17 cellular contexts compared by ENCODE assay signal in genomic region chr6:144152334-144152900, GRCh38. TPM values are rescaled to one million over a fixed set of nuclear protein-coding genes. Genes with fewer than 3 reads are reported as not detected.
A peak's percentile ranks its signal among the peaks of the same experiment; 100 is the strongest.
DNase-seq lines count a peak whose midpoint lies in the region; ATAC-seq, FAIRE-seq and TF ChIP-seq lines count a peak whose summit lies in the region.
"Had no signal": no experiment of that assay in that cellular context is flagged by ENCODE, and none has a peak within 500 bp of the region (broad histone marks: within the 10 kb centered on the region; RNA-seq: fewer than 3 reads in every experiment).

No MANE protein-coding gene starts in this region.

- no peak for FAIRE-seq in GM12878 (lab: Jason Lieb, UNC)
- FAIRE-seq: TTC549 had no signal

- H3K9me3 ChIP-seq in MM.1S (replicated peaks; ENCODE audit: insufficient read depth, low read length) (no peaks in the 10 kb centered on the region), GM12878 (replicated peaks; ENCODE audit: control insufficient read depth, insufficient read depth, low read length) (no peaks in the 10 kb centered on the region)
- H3K9me3 ChIP-seq: tibial nerve had no signal

- SMC1A ChIA-PET in GM12878 (lab: Charles Lee; ENCODE audit: uncharacterized antibody, unreplicated experiment) = interaction anchor here (0.8 to 3.8 kb wide), 12 partner anchors 10 to 78 kb away, joined by 3 to 21 read pairs (median 4); partner anchors contain the start of gene SF3B5

- no peaks in the 10 kb centered on the region for H3K9me2 ChIP-seq in MM.1S (replicated peaks; ENCODE audit: insufficient read depth, low read length)

- H3K4me3 ChIP-seq in MM.1S (ENCODE audit: low read length) (no peak overlapping the region), GM12878 (peak overlapping the region; percentile 74)
- H3K4me3 ChIP-seq: lung, tibial nerve had no signal

- peak overlapping the region; percentile 97 for H3K27ac Mint-ChIP-seq in activated T-cell treated with anti-CD3 and anti-CD28 coated beads, Interleukin-2, amount 50 U/mL, for 24 hours
- peak overlapping the region; percentile 90 for H3K27ac Mint-ChIP-seq in stimulated activated effector memory CD8-positive, alpha-beta T cell treated with anti-CD3 and anti-CD28 coated beads, Interleukin-12 subunit alpha, Interleukin-12 subunit beta, amount 100 ng/mL, for 72 hours

- peaks cover 67% of the 10 kb centered on the region for H3K4me1 Mint-ChIP-seq in activated T-cell treated with anti-CD3 and anti-CD28 coated beads, Interleukin-2, amount 50 U/mL, for 24 hours (ENCODE audit: low read depth)
- H3K4me1 Mint-ChIP-seq in stimulated activated effector memory CD8-positive, alpha-beta T cell treated with anti-CD3 and anti-CD28 coated beads, Interleukin-12 subunit alpha, Interleukin-12 subunit beta, amount 100 ng/mL, for 72 hours = peaks cover 65% of the 10 kb centered on the region

- TF ChIP-seq CTCF in MM.1S (IDR thresholded peaks at IDR 0.05; ENCODE audit: low read length) = no peak
- no peak for TF ChIP-seq CTCF in GM12878 (IDR thresholded peaks at IDR 0.05 in 2 of 3, conservative IDR thresholded peaks at IDR 0.05 in 1 of 3; ENCODE audit: control insufficient read depth in 2 of 3, extremely low read depth in 1 of 3, insufficient read depth in 1 of 3, low read depth in 3 of 3, low read length in 3 of 3)
- no peak for TF ChIP-seq CTCF in GM10266 (IDR thresholded peaks at IDR 0.05; ENCODE audit: control insufficient read depth, insufficient read depth, low read depth, missing control alignments)

- H3K9ac ChIP-seq in MM.1S (ENCODE audit: low read length) (no peak overlapping the region), GM12878 (ENCODE audit: control insufficient read depth, insufficient read depth, low read length) (peak overlapping the region; percentile 94)

- H4K20me1 ChIP-seq in MM.1S (ENCODE audit: insufficient read depth, low read length) (no peaks in the 10 kb centered on the region), GM12878 (ENCODE audit: control insufficient read depth, insufficient read depth) (no peaks in the 10 kb centered on the region)

- DNase-seq in activated T-cell treated with anti-CD3 and anti-CD28 coated beads, Interleukin-2, amount 50 U/mL, for 24 hours = no peak
- DNase-seq in activated T-cell treated with anti-CD3 and anti-CD28 coated beads, Interleukin-2, amount 50 U/mL, for 48 hours = no peak
- DNase-seq in MM.1S = no peak
- DNase-seq in GM12878 (ENCODE audit: low read depth, low spot score) = no peak
- DNase-seq in stimulated activated effector memory CD8-positive, alpha-beta T cell treated with anti-CD3 and anti-CD28 coated beads, Interleukin-12 subunit alpha, Interleukin-12 subunit beta, amount 100 ng/mL, for 72 hours (ENCODE audit: low spot score in 2 of 2) = no peak
- no peak for DNase-seq in mucosa of gallbladder (ENCODE audit: low spot score)
- DNase-seq in GM10266 (ENCODE audit: extremely low spot score) = no peak
- DNase-seq: activated CD8-positive, alpha-beta memory T cell treated with anti-CD3 and anti-CD28 coated beads, Interleukin-2, amount 50 U/mL, for 48 hours; dorsolateral prefrontal cortex; IMR-90; NCI-H1694 treated with DMSO at 0.1 percent for 48 hours; NCI-H526 treated with DMSO at 0.1 percent for 48 hours; occipital lobe had no signal

- BruUV-seq in GM12878 (replicated peaks; lab: Mats Ljungman, UMichigan) = no TSS peak

- peaks cover 64% of the 10 kb centered on the region for H3K36me3 Mint-ChIP-seq in activated T-cell treated with anti-CD3 and anti-CD28 coated beads, Interleukin-2, amount 50 U/mL, for 24 hours (ENCODE audit: low read depth)
- peaks cover 68% of the 10 kb centered on the region for H3K36me3 Mint-ChIP-seq in stimulated activated effector memory CD8-positive, alpha-beta T cell treated with anti-CD3 and anti-CD28 coated beads, Interleukin-12 subunit alpha, Interleukin-12 subunit beta, amount 100 ng/mL, for 72 hours

- H3K79me2 ChIP-seq in MM.1S (ENCODE audit: low read length) (peaks cover 26% of the 10 kb centered on the region), GM12878 (ENCODE audit: control insufficient read depth, insufficient read depth, low read length) (peaks cover 66% of the 10 kb centered on the region)

- intact Hi-C loops in GM12878 (cut with micrococcal nuclease; ENCODE audit: unreplicated experiment) = loop anchor here (5.0 kb wide), 1 partner anchor 200 kb away; no protein-coding TSS in a partner anchor

- no peaks in the 10 kb centered on the region for H3K27me3 Mint-ChIP-seq in activated T-cell treated with anti-CD3 and anti-CD28 coated beads, Interleukin-2, amount 50 U/mL, for 24 hours

- POLR2A ChIA-PET in GM12878 (lab: Charles Lee) = interaction anchor here (0.6 to 3.0 kb wide), 8 partner anchors 9 to 96 kb away, joined by 3 to 10 read pairs (median 3); no protein-coding TSS in a partner anchor

- WGBS in GM12878 (ENCODE audit: insufficient coverage, insufficient replicate concordance, low lambda C conversion rate, missing lambda C conversion rate) = 12% methylated on average over 6 of the region's 6 CpGs

- no peak overlapping the region for H3K27ac ChIP-seq in MM.1S (ENCODE audit: low read length)
- H3K27ac ChIP-seq in GM12878 (ENCODE audit: control insufficient read depth, insufficient read depth) = peak overlapping the region; percentile 98

- no peak for TF ChIP-seq POLR2A in GM12878 (IDR thresholded peaks at IDR 0.05; ENCODE audit: low read depth, low read length)

- H3K36me3 ChIP-seq in MM.1S (replicated peaks; ENCODE audit: insufficient read depth, low read length) = no peaks in the 10 kb centered on the region
- peaks cover 3 to 7% of the 10 kb centered on the region in 2 experiments; a peak in 1 of 4 replicates for H3K36me3 ChIP-seq in GM12878 (ENCODE audit: control insufficient read depth in 2 of 2, insufficient read depth in 2 of 2, low read length in 1 of 2)
- H3K36me3 ChIP-seq: tibial nerve had no signal

- TF ChIP-seq RAD21 in GM12878 (IDR thresholded peaks at IDR 0.05; ENCODE audit: insufficient read depth, low read depth, low read length) = no peak

- no peaks in the 10 kb centered on the region for H3K9me3 Mint-ChIP-seq in activated T-cell treated with anti-CD3 and anti-CD28 coated beads, Interleukin-2, amount 50 U/mL, for 24 hours
- no peaks in the 10 kb centered on the region for H3K9me3 Mint-ChIP-seq in stimulated activated effector memory CD8-positive, alpha-beta T cell treated with anti-CD3 and anti-CD28 coated beads, Interleukin-12 subunit alpha, Interleukin-12 subunit beta, amount 100 ng/mL, for 72 hours

- peak overlapping the region; percentile 83 for H3K4me3 Mint-ChIP-seq in activated T-cell treated with anti-CD3 and anti-CD28 coated beads, Interleukin-2, amount 50 U/mL, for 24 hours
- H3K4me3 Mint-ChIP-seq in stimulated activated effector memory CD8-positive, alpha-beta T cell treated with anti-CD3 and anti-CD28 coated beads, Interleukin-12 subunit alpha, Interleukin-12 subunit beta, amount 100 ng/mL, for 72 hours = peak overlapping the region; percentile 76

- RAD21 ChIA-PET in GM12878 (lab: Charles Lee; ENCODE audit: unreplicated experiment) = interaction anchor here (1.6 to 3.3 kb wide), 4 partner anchors 11 to 87 kb away, joined by 6 to 17 read pairs (median 14); no protein-coding TSS in a partner anchor

- H3K4me1 ChIP-seq in MM.1S (ENCODE audit: low read length) (0 out of 2 replicates have a peak, but pooled peaks cover 5% of the 10 kb centered on the region), GM12878 (ENCODE audit: control insufficient read depth, insufficient read depth, low read length) (peaks cover 35% of the 10 kb centered on the region)

- ATAC-seq in GM12878 (no peak), HG03108 (IDR thresholded peaks at IDR 0.05; ENCODE audit: unreplicated experiment) (no peak)
- no peak for ATAC-seq in stimulated activated effector memory CD8-positive, alpha-beta T cell treated with anti-CD3 and anti-CD28 coated beads, Interleukin-12 subunit alpha, Interleukin-12 subunit beta, amount 100 ng/mL, for 72 hours

- H3K27me3 ChIP-seq in MM.1S (replicated peaks; ENCODE audit: insufficient read depth, low read length) (no peaks in the 10 kb centered on the region), GM12878 (replicated peaks in 1 of 2; ENCODE audit: control insufficient read depth in 2 of 2, insufficient read depth in 2 of 2, low read length in 1 of 2) (no peaks in the 10 kb centered on the region)
- H3K27me3 ChIP-seq: tibial nerve had no signal

- CTCF ChIA-PET in GM12878 (lab: Yijun Ruan, JAX) = interaction anchor here (0.7 to 1.6 kb wide), 5 partner anchors 8 to 78 kb away, joined by 3 to 12 read pairs (median 5); no protein-coding TSS in a partner anchor

- H3K4me2 ChIP-seq in MM.1S (ENCODE audit: low read depth, low read length) (peak overlapping the region; percentile 87), GM12878 (ENCODE audit: control insufficient read depth, insufficient read depth) (peak overlapping the region; percentile 74)

- no peak for TF ChIP-seq EP300 in GM12878 (IDR thresholded peaks at IDR 0.05; ENCODE audit: borderline replicate concordance in 1 of 2, control insufficient read depth in 1 of 2, low read depth in 2 of 2, low read length in 2 of 2)

- no peak overlapping the region for H2AFZ ChIP-seq in MM.1S (ENCODE audit: low read length)
- no peak overlapping the region for H2AFZ ChIP-seq in GM12878 (ENCODE audit: control insufficient read depth, low read depth, low read length)

- in situ Hi-C loops in GM12878 (cut with MboI) = loop anchor here (5.0 kb wide), 1 partner anchor 65 kb away; no protein-coding TSS in a partner anchor

- peaks cover 12% of the 10 kb centered on the region for H3F3A ChIP-seq in MM.1S (ENCODE audit: insufficient read depth, low read length)

RNA-seq across cellular contexts. Expression of gene STX11, which starts 2.1 kb away (rescaled TPM):
- total RNA-seq in GM12878 (2013; cell fraction: nucleolus; rRNA removed) = 23.8 and 25.7 TPM in 2 replicates
- total RNA-seq in GM12878 (2014; rRNA removed) = 21.3 and 22.0 TPM in 2 replicates
- total RNA-seq in GM12878 (2014; rRNA removed; fragmentation: Illumina TruSeq; extraction: Trizol) = 9.2 and 10.1 TPM in 2 replicates
- 20.9 and 23.2 TPM in 2 replicates for total RNA-seq in GM12878 (2021)
- polyA plus RNA-seq in GM12878 (2011; ENCODE audit: low read depth) = 8.4 TPM
- 34.2 and 35.3 TPM in 2 replicates for polyA plus RNA-seq in GM12878 (2011; rRNA removed)
- 34.9 and 44.9 TPM in 2 replicates for polyA plus RNA-seq in GM12878 (2011; cell fraction: cytosol; rRNA removed)
- 25.4 and 30.4 TPM in 2 replicates for polyA plus RNA-seq in GM12878 (2011; cell fraction: nucleus; rRNA removed)
- 14.9 and 16.3 TPM in 2 replicates for polyA plus RNA-seq in GM12878 (2012)
- polyA plus RNA-seq in GM12878 (2014; fragmentation: Illumina TruSeq; extraction: Trizol) = 9.9 and 11.0 TPM in 2 replicates
- polyA plus RNA-seq in GM12878 (2014; fragmentation: Nextera tagmentation; extraction: Ambion mirVana) = 1 to 10 TPM in 1 of 2 experiments, under 1 TPM in 1; 0.66 to 2.3 TPM
- 17.8 and 18.2 TPM in 2 replicates for polyA plus RNA-seq in GM12878 (2014; rRNA removed)
- polyA plus RNA-seq in GM12878 (2016; fragmentation: Nextera tagmentation; extraction: Ambion mirVana) = 10 to 100 TPM; 37.7 to 38.1 TPM
- polyA minus RNA-seq in GM12878 (2011; rRNA and poly(A)+ RNA removed) = 34.6 and 59.5 TPM in 2 replicates
- 21.9 and 22.6 TPM in 2 replicates for polyA minus RNA-seq in GM12878 (2011; cell fraction: cytosol; rRNA and poly(A)+ RNA removed)
- 13.5 and 24.3 TPM in 2 replicates for polyA minus RNA-seq in GM12878 (2011; cell fraction: nucleus; rRNA and poly(A)+ RNA removed)
- total RNA-seq in mucosa of gallbladder = 2.9 TPM

RNA-seq across cellular contexts. Expression of gene SF3B5, which starts 57.0 kb away (rescaled TPM):
- total RNA-seq in GM12878 (2013; cell fraction: nucleolus; rRNA removed) = 22.1 and 31.4 TPM in 2 replicates
- total RNA-seq in GM12878 (2014; rRNA removed) = 275 and 288 TPM in 2 replicates
- total RNA-seq in GM12878 (2014; rRNA removed; fragmentation: Illumina TruSeq; extraction: Trizol) = 208 and 220 TPM in 2 replicates
- 259 and 261 TPM in 2 replicates for total RNA-seq in GM12878 (2021)
- 210 TPM for polyA plus RNA-seq in GM12878 (2011; ENCODE audit: low read depth)
- 131 and 269 TPM in 2 replicates for polyA plus RNA-seq in GM12878 (2011; rRNA removed)
- 502 and 575 TPM in 2 replicates for polyA plus RNA-seq in GM12878 (2011; cell fraction: cytosol; rRNA removed)
- 221 and 222 TPM in 2 replicates for polyA plus RNA-seq in GM12878 (2011; cell fraction: nucleus; rRNA removed)
- 198 and 217 TPM in 2 replicates for polyA plus RNA-seq in GM12878 (2012)
- polyA plus RNA-seq in GM12878 (2014; fragmentation: Illumina TruSeq; extraction: Trizol) = 107 and 336 TPM in 2 replicates
- polyA plus RNA-seq in GM12878 (2014; fragmentation: Nextera tagmentation; extraction: Ambion mirVana) = 100 to 1,000 TPM; 700 to 864 TPM
- polyA plus RNA-seq in GM12878 (2014; rRNA removed) = 346 and 373 TPM in 2 replicates
- polyA plus RNA-seq in GM12878 (2016; fragmentation: Nextera tagmentation; extraction: Ambion mirVana) = 100 to 1,000 TPM; 423 to 467 TPM
- polyA minus RNA-seq in GM12878 (2011; rRNA and poly(A)+ RNA removed) = 145 and 211 TPM in 2 replicates
- polyA minus RNA-seq in GM12878 (2011; cell fraction: cytosol; rRNA and poly(A)+ RNA removed) = 58.7 and 78.2 TPM in 2 replicates
- polyA minus RNA-seq in GM12878 (2011; cell fraction: nucleus; rRNA and poly(A)+ RNA removed) = 61.8 and 82.0 TPM in 2 replicates
- total RNA-seq in mucosa of gallbladder = 124 TPM
